25 cellular contexts compared by ENCODE assay signal in the genomic region with DNA sequence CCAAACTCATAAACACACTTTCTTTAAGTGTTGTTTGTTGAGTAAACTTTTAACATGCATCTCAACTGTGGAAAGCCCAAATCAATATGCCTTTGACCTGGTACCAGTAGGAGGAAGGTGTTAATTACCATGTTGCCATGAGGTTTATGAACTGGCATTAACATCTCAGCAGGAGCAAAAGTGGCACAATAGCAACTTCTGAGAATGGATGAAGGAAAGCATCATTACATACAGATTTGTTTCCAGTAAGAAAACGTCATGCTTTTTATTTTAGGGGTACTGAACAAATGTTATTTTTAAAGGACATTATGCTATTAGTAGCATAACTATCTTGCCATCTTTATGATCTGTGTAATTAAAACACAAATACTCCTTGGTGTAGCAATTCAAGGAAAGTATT. TPM values are rescaled to one million over a fixed set of nuclear protein-coding genes. Genes with fewer than 3 reads are reported as not detected.
"Had no signal": no experiment of that assay in that cellular context is flagged by ENCODE, and none has a peak within 500 bp of the region (broad histone marks: within the 10 kb centered on the region; RNA-seq: fewer than 3 reads in every experiment).

No MANE protein-coding gene starts in this region.

- H3K9me3 ChIP-seq: adrenal gland, colonic mucosa had no signal

- H3K27ac ChIP-seq: adrenal gland, colonic mucosa had no signal

- ATAC-seq: activated CD4-positive, alpha-beta T cell treated with anti-CD3 and anti-CD28 coated beads for 36 hours; activated CD8-positive, alpha-beta T cell treated with anti-CD3 and anti-CD28 coated beads, Interleukin-2, amount 10 ng/mL, durations not matched to agents 7 days and 5 days; Right ventricle myocardium inferior; T-cell had no signal

- H3K4me1 ChIP-seq: adrenal gland, colonic mucosa had no signal

- H3K4me3 ChIP-seq: adrenal gland, colonic mucosa had no signal

- H3K36me3 ChIP-seq: adrenal gland, colonic mucosa had no signal

- FAIRE-seq: TTC549 had no signal

- H3K27me3 ChIP-seq: adrenal gland, colonic mucosa had no signal

- DNase-seq: activated CD4-positive, alpha-beta T cell treated with anti-CD3 and anti-CD28 coated beads for 36 hours; activated CD4-positive, alpha-beta T cell treated with anti-CD3 and anti-CD28 coated beads, Interleukin-2, amount 50 U/mL, for 1 hour; activated CD4-positive, CD25-positive, alpha-beta regulatory T cell; activated CD8-positive, alpha-beta memory T cell treated with anti-CD3 and anti-CD28 coated beads, Interleukin-2, amount 50 U/mL, for 48 hours; activated CD8-positive, alpha-beta T cell treated with anti-CD3 and anti-CD28 coated beads, Interleukin-2, amount 10 ng/mL, durations not matched to agents 7 days and 5 days; activated naive CD4-positive, alpha-beta T cell treated with anti-CD3 and anti-CD28 coated beads, Interleukin-2, amount 50 U/mL, for 16 hours; activated naive CD8-positive, alpha-beta T cell treated with anti-CD3 and anti-CD28 coated beads, Interleukin-2, amount 10 ng/mL, durations not matched to agents 7 days and 5 days; activated T-cell treated with anti-CD3 and anti-CD28 coated beads, Interleukin-2, amount 50 U/mL, for 1 hour; adrenal gland; anterior cingulate cortex; colonic mucosa; Kasumi-1; NCI-H1105 treated with DMSO at 0.1 percent for 48 hours; NCI-H1694 treated with DMSO at 0.1 percent for 48 hours; NCI-H2029 treated with DMSO at 0.1 percent for 48 hours; NCI-H345; NCI-H510A; NCI-H526 treated with DMSO at 0.1 percent for 48 hours; RPMI8226; T-cell; T-helper 2 cell; T1000 had no signal

RNA-seq across cellular contexts. Expression of a gene that starts 51.1 kb away (rescaled TPM):
- total RNA-seq: activated CD4-positive, alpha-beta T cell treated with anti-CD3 and anti-CD28 coated beads for 36 hours; activated CD8-positive, alpha-beta T cell treated with anti-CD3 and anti-CD28 coated beads, Interleukin-2, amount 10 ng/mL, durations not matched to agents 7 days and 5 days; activated naive CD8-positive, alpha-beta T cell treated with anti-CD3 and anti-CD28 coated beads, Interleukin-2, amount 10 ng/mL, durations not matched to agents 7 days and 5 days; adrenal gland; colonic mucosa; OCI-LY7; Right ventricle myocardium inferior; T-cell had no signal
- polyA plus RNA-seq: adrenal gland had no signal
